In the genomic region with DNA sequence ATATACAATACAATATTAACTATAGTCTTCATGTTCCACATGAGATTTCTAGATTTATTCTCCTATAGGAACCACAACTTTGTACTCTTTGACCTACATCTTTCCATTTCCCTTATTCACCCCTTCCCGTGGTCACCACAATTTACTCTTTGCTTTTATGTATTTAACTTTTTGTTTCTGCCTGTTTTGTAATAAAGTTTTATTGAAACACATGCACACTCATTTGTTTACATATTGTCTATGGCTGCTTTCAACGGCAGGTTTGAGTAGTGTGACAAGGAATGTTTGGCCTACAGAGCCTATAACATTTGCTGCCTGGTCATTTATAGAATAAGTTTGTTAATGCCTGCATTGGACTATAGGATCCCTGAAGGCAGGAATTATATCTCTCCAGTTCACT, we compare ENCODE assay signal across 1 cellular context.
TF ChIP-seq lines count a peak whose summit lies in the region.

No MANE protein-coding gene starts in this region.

TF ChIP-seq in HepG2, 621 proteins besides CTCF, POLR2A, EP300 and RAD21:
- TF ChIP-seq ZNF550 (CRISPR knock-in tag; IDR thresholded peaks at IDR 0.05; ENCODE audit: borderline replicate concordance) (no peak), ZNF274 (CRISPR knock-in tag; IDR thresholded peaks at IDR 0.05) (no peak), ZNF703 (CRISPR knock-in tag; IDR thresholded peaks at IDR 0.05; ENCODE audit: borderline replicate concordance) (no peak), ZBTB20 (CRISPR knock-in tag; IDR thresholded peaks at IDR 0.05; ENCODE audit: borderline replicate concordance, low read depth) (no peak)
- TF ChIP-seq, protein P1, sequence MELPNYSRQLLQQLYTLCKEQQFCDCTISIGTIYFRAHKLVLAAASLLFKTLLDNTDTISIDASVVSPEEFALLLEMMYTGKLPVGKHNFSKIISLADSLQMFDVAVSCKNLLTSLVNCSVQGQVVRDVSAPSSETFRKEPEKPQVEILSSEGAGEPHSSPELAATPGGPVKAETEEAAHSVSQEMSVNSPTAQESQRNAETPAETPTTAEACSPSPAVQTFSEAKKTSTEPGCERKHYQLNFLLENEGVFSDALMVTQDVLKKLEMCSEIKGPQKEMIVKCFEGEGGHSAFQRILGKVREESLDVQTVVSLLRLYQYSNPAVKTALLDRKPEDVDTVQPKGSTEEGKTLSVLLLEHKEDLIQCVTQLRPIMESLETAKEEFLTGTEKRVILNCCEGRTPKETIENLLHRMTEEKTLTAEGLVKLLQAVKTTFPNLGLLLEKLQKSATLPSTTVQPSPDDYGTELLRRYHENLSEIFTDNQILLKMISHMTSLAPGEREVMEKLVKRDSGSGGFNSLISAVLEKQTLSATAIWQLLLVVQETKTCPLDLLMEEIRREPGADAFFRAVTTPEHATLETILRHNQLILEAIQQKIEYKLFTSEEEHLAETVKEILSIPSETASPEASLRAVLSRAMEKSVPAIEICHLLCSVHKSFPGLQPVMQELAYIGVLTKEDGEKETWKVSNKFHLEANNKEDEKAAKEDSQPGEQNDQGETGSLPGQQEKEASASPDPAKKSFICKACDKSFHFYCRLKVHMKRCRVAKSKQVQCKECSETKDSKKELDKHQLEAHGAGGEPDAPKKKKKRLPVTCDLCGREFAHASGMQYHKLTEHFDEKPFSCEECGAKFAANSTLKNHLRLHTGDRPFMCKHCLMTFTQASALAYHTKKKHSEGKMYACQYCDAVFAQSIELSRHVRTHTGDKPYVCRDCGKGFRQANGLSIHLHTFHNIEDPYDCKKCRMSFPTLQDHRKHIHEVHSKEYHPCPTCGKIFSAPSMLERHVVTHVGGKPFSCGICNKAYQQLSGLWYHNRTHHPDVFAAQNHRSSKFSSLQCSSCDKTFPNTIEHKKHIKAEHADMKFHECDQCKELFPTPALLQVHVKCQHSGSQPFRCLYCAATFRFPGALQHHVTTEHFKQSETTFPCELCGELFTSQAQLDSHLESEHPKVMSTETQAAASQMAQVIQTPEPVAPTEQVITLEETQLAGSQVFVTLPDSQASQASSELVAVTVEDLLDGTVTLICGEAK (IDR thresholded peaks at IDR 0.05): no peak
- TF ChIP-seq, protein P1 (CRISPR knock-in tag; IDR thresholded peaks at IDR 0.05): peak; percentile 26; the same call in 1 of the 2 replicates
